In the genomic region with DNA sequence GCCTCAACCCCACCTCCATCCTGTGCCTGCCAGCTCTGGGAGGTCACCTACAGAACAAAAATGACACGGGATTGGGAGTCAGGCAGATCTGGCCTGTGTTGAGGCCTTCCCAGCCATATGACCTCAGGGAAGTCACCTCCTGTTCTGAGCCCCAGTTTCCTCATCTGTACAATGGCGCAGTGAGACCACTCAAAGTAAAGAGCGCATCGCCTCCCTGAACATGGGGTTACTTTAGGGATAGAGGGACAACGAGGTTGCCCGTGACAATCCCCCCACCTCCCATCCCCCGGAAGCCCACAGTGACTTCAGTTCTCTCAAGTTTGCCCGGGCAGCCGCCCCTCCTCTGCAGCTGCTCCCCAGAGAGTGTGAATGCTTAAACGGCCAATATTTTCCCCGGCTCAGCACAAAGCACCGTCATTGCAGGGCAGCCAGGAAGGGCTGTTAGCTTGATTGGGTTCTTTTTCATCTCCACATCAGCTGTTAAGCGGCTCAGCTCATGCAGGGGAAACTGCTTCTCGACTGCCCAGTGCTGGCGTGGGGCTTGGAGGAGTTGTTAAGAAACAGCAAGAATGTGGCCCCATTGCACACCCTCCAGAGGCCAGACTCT, we compare ENCODE assay signal across 8 cellular contexts.
DNase-seq lines count a peak whose midpoint lies in the region; ATAC-seq, FAIRE-seq and TF ChIP-seq lines count a peak whose summit lies in the region.

No MANE protein-coding gene starts in this region.

- H3K4me3 ChIP-seq in keratinocyte (ENCODE audit: control insufficient read depth in 2 of 3, extremely low read depth in 1 of 3, insufficient read depth in 2 of 3, low read depth in 1 of 3, low read length in 3 of 3), result no peak overlapping the region
- H3K4me3 ChIP-seq in subcutaneous abdominal adipose tissue (ENCODE audit: low read depth in 1 of 5, low read length in 5 of 5), result no peak overlapping the region
- H3K4me3 ChIP-seq in coronary artery, result no peak overlapping the region

- H3K27me3 ChIP-seq in keratinocyte (ENCODE audit: control insufficient read depth, extremely low read depth, insufficient read depth, low read length) (no peaks in the 10 kb centered on the region), subcutaneous abdominal adipose tissue (ENCODE audit: control insufficient read depth in 5 of 5, insufficient read depth in 4 of 5, low read length in 5 of 5) (peaks cover 0 to 3% (median 0%) of the 10 kb centered on the region in 5 donors)

- H3K4me2 ChIP-seq in keratinocyte (ENCODE audit: control insufficient read depth, extremely low read depth, insufficient read depth, low read depth, low read length), result no peak overlapping the region

- ATAC-seq in HG02763 (IDR thresholded peaks at IDR 0.05; ENCODE audit: unreplicated experiment), result no peak

- no peaks in the 10 kb centered on the region for H3K36me3 Mint-ChIP-seq in activated naive CD8-positive, alpha-beta T cell

- H3K36me3 ChIP-seq in keratinocyte (ENCODE audit: control insufficient read depth in 2 of 2, extremely low read depth in 1 of 2, insufficient read depth in 2 of 2, low read length in 2 of 2) (no peaks in the 10 kb centered on the region), subcutaneous abdominal adipose tissue (ENCODE audit: control insufficient read depth in 5 of 5, insufficient read depth in 5 of 5, low read length in 5 of 5) (no peaks in the 10 kb centered on the region)

- H3K79me2 ChIP-seq in keratinocyte (ENCODE audit: control insufficient read depth, insufficient read depth, low read length), result no peaks in the 10 kb centered on the region

- peak overlapping the region; percentile 58 for H3K27ac Mint-ChIP-seq in activated naive CD8-positive, alpha-beta T cell

- H3K4me3 Mint-ChIP-seq in activated naive CD8-positive, alpha-beta T cell, result peak overlapping the region; percentile 69

- H3K27me3 Mint-ChIP-seq in activated naive CD8-positive, alpha-beta T cell, result no peaks in the 10 kb centered on the region

- no peaks in the 10 kb centered on the region for H3K9me1 ChIP-seq in keratinocyte (ENCODE audit: control insufficient read depth, extremely low read depth, insufficient read depth, low read length)

- peak overlapping the region; percentile 50 for H2AFZ ChIP-seq in keratinocyte (ENCODE audit: control insufficient read depth, low read length)

- H3K9me3 ChIP-seq in keratinocyte (ENCODE audit: control insufficient read depth, low read depth, low read length), result no peaks in the 10 kb centered on the region
- H3K9me3 ChIP-seq in subcutaneous abdominal adipose tissue (ENCODE audit: control insufficient read depth in 5 of 5, low read length in 5 of 5), result peaks cover 3 to 15% (median 10%) of the 10 kb centered on the region in 5 donors

- dilution Hi-C loops in keratinocyte (cut with MboI; ENCODE audit: extremely low pct_ligation_motif_present, low sequenced_read_pairs), result no loop called here

- H4K20me1 ChIP-seq in keratinocyte (ENCODE audit: control insufficient read depth, extremely low read depth, insufficient read depth, low read length), result no peaks in the 10 kb centered on the region

- TF ChIP-seq CTCF in keratinocyte (optimal IDR thresholded peaks at IDR 0.05 in 1 of 3, IDR thresholded peaks at IDR 0.05 in 1 of 3, conservative IDR thresholded peaks at IDR 0.05 in 1 of 3; ENCODE audit: extremely low read depth in 1 of 3, insufficient read depth in 2 of 3, low read length in 3 of 3), result no peak
- TF ChIP-seq CTCF in coronary artery (IDR thresholded peaks at IDR 0.05), result no peak

- DNase-seq in activated CD4-positive, alpha-beta T cell treated with anti-CD3 and anti-CD28 coated beads for 48 hours, result peak; percentile 16
- no peak for DNase-seq in activated CD4-positive, alpha-beta T cell treated with anti-CD3 and anti-CD28 coated beads for 1 hour
- no peak for DNase-seq in keratinocyte (ENCODE audit: low read depth, low spot score)
- DNase-seq in effector CD8-positive, alpha-beta T cell (lab: John Stamatoyannopoulos, UW), result no peak
- no peak for DNase-seq in coronary artery (ENCODE audit: low spot score)

- peaks cover 28% of the 10 kb centered on the region for H3K4me1 Mint-ChIP-seq in activated naive CD8-positive, alpha-beta T cell (ENCODE audit: low read depth)

- H3K4me1 ChIP-seq in keratinocyte (ENCODE audit: control insufficient read depth, extremely low read depth, insufficient read depth, low read length), result peaks cover 57% of the 10 kb centered on the region
- H3K4me1 ChIP-seq in subcutaneous abdominal adipose tissue (ENCODE audit: control insufficient read depth in 5 of 5, insufficient read depth in 5 of 5, low read length in 5 of 5), result peaks cover 19 to 61% (median 45%) of the 10 kb centered on the region in 5 donors

- FAIRE-seq in keratinocyte (lab: Jason Lieb, UNC), result no peak

- H3K9ac ChIP-seq in keratinocyte (ENCODE audit: control insufficient read depth, extremely low read depth, insufficient read depth, low read length), result no peak overlapping the region
- peak overlapping the region in 1 of 5 donors; percentile 7 for H3K9ac ChIP-seq in subcutaneous abdominal adipose tissue (ENCODE audit: low read length in 5 of 5)

- H3K9me3 Mint-ChIP-seq in activated naive CD8-positive, alpha-beta T cell (ENCODE audit: low read depth), result no peaks in the 10 kb centered on the region

- no peak overlapping the region for H3K27ac ChIP-seq in keratinocyte (ENCODE audit: control insufficient read depth, insufficient read depth, low read length)
- H3K27ac ChIP-seq in subcutaneous abdominal adipose tissue (ENCODE audit: low read depth, low read length), result peak overlapping the region; percentile 65
- peak overlapping the region in 1 of 2 donors; percentile 78 for H3K27ac ChIP-seq in coronary artery
